Comparison of ENCODE assay signal across 9 cellular contexts in genomic region chr10:13272164-13272571, GRCh38. TPM values are rescaled to one million over a fixed set of nuclear protein-coding genes. Genes with fewer than 3 reads are reported as not detected.
DNase-seq lines count a peak whose midpoint lies in the region; ATAC-seq and TF ChIP-seq lines count a peak whose summit lies in the region.
"Had no signal": no experiment of that assay in that cellular context is flagged by ENCODE, and none has a peak within 500 bp of the region (broad histone marks: within the 10 kb centered on the region; RNA-seq: fewer than 3 reads in every experiment).

No MANE protein-coding gene starts in this region.

- no peaks in the 10 kb centered on the region for H3K36me3 ChIP-seq in BLaER1 treated with 17β-estradiol and CSF1 and Interleukin-3, amounts not matched to agents 10 nM and 100 nM
- no peaks in the 10 kb centered on the region for H3K36me3 ChIP-seq in CD4-positive, alpha-beta memory T cell (ENCODE audit: insufficient read depth, low read length)

- 0 out of 22 replicates have a peak overlapping the region, but pooled peaks of 1 of the 11 experiments have one; percentile 23 for H3K9ac ChIP-seq in BLaER1 treated with 17β-estradiol and CSF1 and Interleukin-3, amounts not matched to agents 10 nM and 100 nM

- H3K27ac ChIP-seq in BLaER1 treated with 17β-estradiol and CSF1 and Interleukin-3, amounts not matched to agents 10 nM and 100 nM, result peak overlapping the region in 1 of 11 experiments; percentile 4; a peak in 3 of 22 replicates
- H3K27ac ChIP-seq in caudate nucleus (ENCODE audit: low read depth, low read length), result peak overlapping the region; percentile 11
- no peak overlapping the region for H3K27ac ChIP-seq in CD4-positive, alpha-beta memory T cell (ENCODE audit: low read depth, low read length)

- H3K27me3 ChIP-seq in BLaER1 treated with 17β-estradiol and CSF1 and Interleukin-3, amounts not matched to agents 10 nM and 100 nM, result no peaks in the 10 kb centered on the region
- H3K27me3 ChIP-seq in CD4-positive, alpha-beta memory T cell (ENCODE audit: insufficient read depth, low read length), result no peaks in the 10 kb centered on the region

- ATAC-seq in HG03571 (IDR thresholded peaks at IDR 0.05; ENCODE audit: unreplicated experiment), result peak; percentile 54

- H3K4me3 Mint-ChIP-seq in mesothelial cell of epicardium, result no peak overlapping the region
- peak overlapping the region in 1 of 8 donors; percentile 17 for H3K4me3 Mint-ChIP-seq in CD4-positive, alpha-beta memory T cell

- TF ChIP-seq CTCF in mesothelial cell of epicardium (IDR thresholded peaks at IDR 0.05; ENCODE audit: unreplicated experiment), result no peak

- no peak overlapping the region for H3K4me3 ChIP-seq in BLaER1 treated with 17β-estradiol and CSF1 and Interleukin-3, amounts not matched to agents 10 nM and 100 nM
- no peak overlapping the region for H3K4me3 ChIP-seq in CD4-positive, alpha-beta memory T cell (ENCODE audit: low read length in 2 of 2)

- no peaks in the 10 kb centered on the region for H3K36me3 Mint-ChIP-seq in mesothelial cell of epicardium
- H3K36me3 Mint-ChIP-seq in CD4-positive, alpha-beta memory T cell, result no peaks in the 10 kb centered on the region

- DNase-seq in caudate nucleus (lab: John Stamatoyannopoulos, UW) (peak in 57 of 61 donors; percentile 6 to 76 (median 51)), mesothelial cell of epicardium (ENCODE audit: low spot score in 2 of 2, unreplicated experiment in 2 of 2) (no peak), COLO829 (ENCODE audit: low spot score) (no peak), H4 (ENCODE audit: low spot score) (no peak)
- no peak for DNase-seq in stimulated activated naive CD4-positive, alpha-beta T cell treated with Interleukin-2 at 50 U/mL for 16 hours (lab: John Stamatoyannopoulos, UW)
- no peak for DNase-seq in CD4-positive, alpha-beta memory T cell

- peaks cover 0 to 36% (median 22%) of the 10 kb centered on the region in 10 experiments; a peak in 15 of 20 replicates for H3K4me1 ChIP-seq in BLaER1 treated with 17β-estradiol and CSF1 and Interleukin-3, amounts not matched to agents 10 nM and 100 nM
- H3K4me1 ChIP-seq in CD4-positive, alpha-beta memory T cell (ENCODE audit: insufficient read depth, low read length), result peaks cover 8% of the 10 kb centered on the region

- H3K9me3 Mint-ChIP-seq in mesothelial cell of epicardium, result no peaks in the 10 kb centered on the region
- no peaks in the 10 kb centered on the region for H3K9me3 Mint-ChIP-seq in CD4-positive, alpha-beta memory T cell

- peak overlapping the region; percentile 53 for H3K27ac Mint-ChIP-seq in mesothelial cell of epicardium
- peak overlapping the region in 1 of 7 donors; percentile 68 for H3K27ac Mint-ChIP-seq in CD4-positive, alpha-beta memory T cell

- CTCF ChIA-PET in CD4-positive, alpha-beta memory T cell (lab: Charles Lee; ENCODE audit: partially characterized antibody), result interaction anchor here (0.7 to 3.7 kb wide), 3 partner anchors 27 to 79 kb away, joined by 3 to 21 read pairs (median 7); partner anchors contain the start of gene PHYH

- H3K9me3 ChIP-seq in BLaER1 treated with 17β-estradiol and CSF1 and Interleukin-3, amounts not matched to agents 10 nM and 100 nM (replicated peaks in 1 of 11), result no peaks in the 10 kb centered on the region; a peak in 1 of 22 replicates
- H3K9me3 ChIP-seq in CD4-positive, alpha-beta memory T cell (ENCODE audit: control insufficient read depth in 1 of 2, low read length in 2 of 2), result no peaks in the 10 kb centered on the region

- H4K20me1 ChIP-seq in BLaER1 treated with 17β-estradiol and CSF1 and Interleukin-3, amounts not matched to agents 10 nM and 100 nM, result no peaks in the 10 kb centered on the region

- intact Hi-C loops in CD4-positive, alpha-beta memory T cell (cut with micrococcal nuclease), result no loop called here

- peak overlapping the region in 9 of 11 experiments; percentile 31 to 72 (median 43); a peak in 17 of 22 replicates for H3K4me2 ChIP-seq in BLaER1 treated with 17β-estradiol and CSF1 and Interleukin-3, amounts not matched to agents 10 nM and 100 nM

- H3K27me3 Mint-ChIP-seq in mesothelial cell of epicardium (ENCODE audit: low read depth), result no peaks in the 10 kb centered on the region
- peaks cover 0 to 2% of the 10 kb centered on the region in 2 donors for H3K27me3 Mint-ChIP-seq in CD4-positive, alpha-beta memory T cell

- POLR2A ChIA-PET in CD4-positive, alpha-beta memory T cell (lab: Charles Lee; ENCODE audit: partially characterized antibody), result interaction anchor here (1.6 to 2.0 kb wide), 2 partner anchors 28 to 30 kb away, joined by 4 to 6 read pairs; partner anchors contain the start of gene PHYH

- H3K4me1 Mint-ChIP-seq in mesothelial cell of epicardium, result peaks cover 6% of the 10 kb centered on the region
- H3K4me1 Mint-ChIP-seq in CD4-positive, alpha-beta memory T cell, result peaks cover 0 to 6% (median 4%) of the 10 kb centered on the region in 4 donors

RNA-seq across cellular contexts. Expression of gene PHYH, which starts 27.7 kb away (rescaled TPM):
- 12.0 to 13.2 TPM (median 12.6 TPM) in 3 replicates for total RNA-seq in mesothelial cell of epicardium
- 10 to 100 TPM in 1 of 2 experiments, 1 to 10 TPM in 1; 8.7 to 10.2 TPM for total RNA-seq in CD4-positive, alpha-beta memory T cell
- 10 to 100 TPM; 15.0 to 19.3 TPM for polyA plus RNA-seq in CD4-positive, alpha-beta memory T cell
- 7.0 and 19.6 TPM in 2 replicates for total RNA-seq in H4 (2014; rRNA removed; shearing (Covaris generic))

RNA-seq across cellular contexts. Expression of gene UCMA, which starts 38.0 kb away (rescaled TPM):
- total RNA-seq in mesothelial cell of epicardium, result not detected in 3 replicates
- not detected for total RNA-seq in CD4-positive, alpha-beta memory T cell
- not detected for polyA plus RNA-seq in CD4-positive, alpha-beta memory T cell
- total RNA-seq in H4 (2014; rRNA removed; shearing (Covaris generic)), result not detected in 2 replicates
- total RNA-seq: endothelial cell of umbilical vein had no signal
- polyA plus RNA-seq: endothelial cell of umbilical vein had no signal

Comparison
In these comparisons a context has a peak if more than half of its experiments do, and no peak if none do; other contexts are left out.
1. DNase-seq: peak in caudate nucleus (57 of 61); none in mesothelial cell of epicardium (0 of 2), stimulated activated naive CD4-positive, alpha-beta T cell treated with Interleukin-2 at 50 U/mL for 16 hours (single experiment), COLO829 (single experiment), CD4-positive, alpha-beta memory T cell (0 of 5) and H4 (single experiment).